In genomic region chr7:159165352-159165751, GRCh38 we compare ENCODE assay signal across 8 cellular contexts. TPM values are rescaled to one million over a fixed set of nuclear protein-coding genes. Genes with fewer than 3 reads are reported as not detected.
"Had no signal": no experiment of that assay in that cellular context is flagged by ENCODE, and none has a peak within 500 bp of the region (broad histone marks: within the 10 kb centered on the region; RNA-seq: fewer than 3 reads in every experiment).

No MANE protein-coding gene starts in this region.

- ATAC-seq: GM12878 had no signal

- FAIRE-seq: G401.6, GM12892, GM18507, GM19239 had no signal

- H3K4me3 ChIP-seq: GM12878 had no signal

- DNase-seq: GDM1, GF-D8 had no signal

RNA-seq across cellular contexts. Expression of gene VIPR2, which starts 20.7 kb away (rescaled TPM):
- total RNA-seq: G401, GM12878 had no signal
- polyA plus RNA-seq: GM12878 had no signal
